Comparison of ENCODE assay signal across 8 cellular contexts in the genomic region with DNA sequence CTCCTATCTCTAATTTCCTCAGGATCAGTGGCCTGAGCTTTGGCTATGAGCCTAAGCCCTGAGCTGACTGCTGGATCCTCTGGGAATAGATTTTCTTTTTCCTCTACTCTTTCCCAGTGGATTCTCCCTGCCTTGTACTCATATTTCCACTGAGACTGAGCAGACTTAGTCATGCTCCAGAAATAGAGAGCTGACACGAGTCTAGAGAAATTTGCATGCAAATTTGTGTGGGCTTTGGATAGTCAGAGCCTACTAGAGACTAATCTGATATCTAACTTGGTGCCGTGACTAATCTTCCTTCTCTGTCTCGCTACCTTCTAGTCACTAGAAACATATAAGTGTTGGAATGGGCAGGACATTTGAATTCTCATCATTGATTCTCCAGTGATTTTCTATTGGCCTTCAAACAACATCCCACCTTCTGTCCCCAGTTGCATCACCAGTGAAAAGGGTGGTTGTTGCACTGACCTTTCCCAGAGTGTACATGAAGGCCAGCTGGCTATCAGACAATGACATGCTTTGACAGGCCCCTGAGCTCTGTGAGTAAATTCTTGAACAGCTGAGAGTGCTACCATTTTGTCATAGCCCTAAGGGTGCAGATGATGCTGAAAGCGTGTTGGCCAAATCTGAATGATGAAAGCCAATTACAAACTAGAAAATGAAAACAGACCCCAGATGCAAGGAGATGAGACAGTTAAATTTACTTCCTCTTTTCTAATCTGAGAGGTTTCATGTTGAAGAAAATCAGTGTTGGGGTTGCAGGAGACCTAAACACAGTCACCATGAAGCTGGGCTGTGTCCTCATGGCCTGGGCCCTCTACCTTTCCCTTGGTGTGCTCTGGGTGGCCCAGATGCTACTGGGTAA. TPM values are rescaled to one million over a fixed set of nuclear protein-coding genes. Genes with fewer than 3 reads are reported as not detected.
DNase-seq lines count a peak whose midpoint lies in the region; ATAC-seq, FAIRE-seq and TF ChIP-seq lines count a peak whose summit lies in the region.

A gene with protein sequence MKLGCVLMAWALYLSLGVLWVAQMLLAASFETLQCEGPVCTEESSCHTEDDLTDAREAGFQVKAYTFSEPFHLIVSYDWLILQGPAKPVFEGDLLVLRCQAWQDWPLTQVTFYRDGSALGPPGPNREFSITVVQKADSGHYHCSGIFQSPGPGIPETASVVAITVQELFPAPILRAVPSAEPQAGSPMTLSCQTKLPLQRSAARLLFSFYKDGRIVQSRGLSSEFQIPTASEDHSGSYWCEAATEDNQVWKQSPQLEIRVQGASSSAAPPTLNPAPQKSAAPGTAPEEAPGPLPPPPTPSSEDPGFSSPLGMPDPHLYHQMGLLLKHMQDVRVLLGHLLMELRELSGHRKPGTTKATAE (plus strand): TSS at position 747 of the 865 bp plus-strand sequence. CDS start 36 bp downstream, at position 783.

- no peak within 1 kb of the TSS for H3K4me3 ChIP-seq in keratinocyte (ENCODE audit: control insufficient read depth in 2 of 3, extremely low read depth in 1 of 3, insufficient read depth in 2 of 3, low read depth in 1 of 3, low read length in 3 of 3)

- H3K9me1 ChIP-seq in keratinocyte (ENCODE audit: control insufficient read depth, extremely low read depth, insufficient read depth, low read length): no peaks in the 10 kb centered on the region

- H3K4me1 ChIP-seq in keratinocyte (ENCODE audit: control insufficient read depth, extremely low read depth, insufficient read depth, low read length): peaks cover 14% of the 10 kb centered on the region

- no peak for TF ChIP-seq CTCF in keratinocyte (optimal IDR thresholded peaks at IDR 0.05 in 1 of 3, IDR thresholded peaks at IDR 0.05 in 1 of 3, conservative IDR thresholded peaks at IDR 0.05 in 1 of 3; ENCODE audit: extremely low read depth in 1 of 3, insufficient read depth in 2 of 3, low read length in 3 of 3)

- DNase-seq in AG08395 (ENCODE audit: low spot score) (peak; percentile 88), keratinocyte (ENCODE audit: low read depth, low spot score) (peak; percentile 33), NCI-H1417 treated with DMSO at 0.1 percent for 48 hours (lab: John Stamatoyannopoulos, UW) (no peak), GM19238 (ENCODE audit: insufficient read length, low spot score) (no peak), NCI-H524 treated with DMSO at 0.1 percent for 48 hours (lab: John Stamatoyannopoulos, UW) (no peak)

- peak within 1 kb of the TSS; percentile 37 for H3K4me2 ChIP-seq in keratinocyte (ENCODE audit: control insufficient read depth, extremely low read depth, insufficient read depth, low read depth, low read length)

- peak; percentile 91 for FAIRE-seq in keratinocyte (lab: Jason Lieb, UNC)

- H3K27ac ChIP-seq in keratinocyte (ENCODE audit: control insufficient read depth, insufficient read depth, low read length): peak within 1 kb of the TSS; percentile 74

- H3K36me3 ChIP-seq in keratinocyte (ENCODE audit: control insufficient read depth in 2 of 2, extremely low read depth in 1 of 2, insufficient read depth in 2 of 2, low read length in 2 of 2): no peaks in the 10 kb centered on the region

- dilution Hi-C loops in keratinocyte (cut with MboI; ENCODE audit: extremely low pct_ligation_motif_present, low sequenced_read_pairs): no loop called here

- peak within 1 kb of the TSS; percentile 27 for H2AFZ ChIP-seq in keratinocyte (ENCODE audit: control insufficient read depth, low read length)

- ATAC-seq in GM19023 (IDR thresholded peaks at IDR 0.05; ENCODE audit: unreplicated experiment) (peak; percentile 73), HG03095 (IDR thresholded peaks at IDR 0.05; ENCODE audit: unreplicated experiment) (peak; percentile 50), SK-N-SH treated with all-trans-retinoic acid at 6 μM for 48 hours (peak; percentile 98)

- no peaks in the 10 kb centered on the region for H3K27me3 ChIP-seq in keratinocyte (ENCODE audit: control insufficient read depth, extremely low read depth, insufficient read depth, low read length)

- H3K9me3 ChIP-seq in keratinocyte (ENCODE audit: control insufficient read depth, low read depth, low read length): no peaks in the 10 kb centered on the region

- peak within 1 kb of the TSS; percentile 45 for H3K9ac ChIP-seq in keratinocyte (ENCODE audit: control insufficient read depth, extremely low read depth, insufficient read depth, low read length)

- no peaks in the 10 kb centered on the region for H3K79me2 ChIP-seq in keratinocyte (ENCODE audit: control insufficient read depth, insufficient read depth, low read length)

- no peaks in the 10 kb centered on the region for H4K20me1 ChIP-seq in keratinocyte (ENCODE audit: control insufficient read depth, extremely low read depth, insufficient read depth, low read length)

TF ChIP-seq in SK-N-SH treated with all-trans-retinoic acid at 6 μM for 48 hours, 23 proteins besides CTCF, POLR2A, EP300 and RAD21:
- TF ChIP-seq TOX (CRISPR knock-in tag; IDR thresholded peaks at IDR 0.05; ENCODE audit: borderline replicate concordance): 0 out of 2 replicates have a peak, but pooled peaks have one; percentile 12
- no peak for TF ChIP-seq BACH2 (CRISPR knock-in tag; IDR thresholded peaks at IDR 0.05; ENCODE audit: borderline replicate concordance)
- TF ChIP-seq ESRRG (CRISPR knock-in tag; IDR thresholded peaks at IDR 0.05): no peak

RNA-seq across cellular contexts. Expression of the gene that starts here (rescaled TPM):
- polyA plus RNA-seq in keratinocyte: 2.0 to 3.4 TPM (median 3.0 TPM) in 3 replicates
- polyA plus RNA-seq in keratinocyte (2011; ENCODE audit: low read depth): not detected
- 1.2 and 1.4 TPM in 2 replicates for polyA plus RNA-seq in keratinocyte (2011; cell fraction: cytosol; rRNA removed)
- 3.2 and 3.6 TPM in 2 replicates for polyA plus RNA-seq in keratinocyte (2011; cell fraction: nucleus; rRNA removed)
- 0.16 and 1.8 TPM in 2 replicates for polyA plus RNA-seq in keratinocyte (2012; ENCODE audit: low replicate concordance)
- 2.0 to 4.0 TPM (median 2.3 TPM) in 3 replicates for polyA minus RNA-seq in keratinocyte
- polyA minus RNA-seq in keratinocyte (2011; cell fraction: cytosol; rRNA and poly(A)+ RNA removed): 1.9 TPM
- polyA minus RNA-seq in keratinocyte (2011; cell fraction: nucleus; rRNA and poly(A)+ RNA removed): 3.1 and 3.5 TPM in 2 replicates

Comparison
In these comparisons a context has a peak if more than half of its experiments do, and no peak if none do; other contexts are left out.
1. DNase-seq: peak in AG08395 (single experiment) and keratinocyte (single experiment); none in NCI-H1417 treated with DMSO at 0.1 percent for 48 hours (single experiment), GM19238 (single experiment) and NCI-H524 treated with DMSO at 0.1 percent for 48 hours (single experiment).
2. Peak in every context shown above with its lines, with median percentiles within 50 percentile points of each other: ATAC-seq.